ENCODE assay signal across 20 cellular contexts in genomic region chr18:8005870-8006269, GRCh38.
"Had no signal": no experiment of that assay in that cellular context is flagged by ENCODE, and none has a peak within 500 bp of the region (broad histone marks: within the 10 kb centered on the region; RNA-seq: fewer than 3 reads in every experiment).

No MANE protein-coding gene starts in this region.

- H3K36me3 ChIP-seq: esophagus squamous epithelium, gastroesophageal sphincter, left ventricle myocardium inferior, ovary, right atrium auricular region, sigmoid colon, transverse colon had no signal

- H3K27me3 ChIP-seq: esophagus squamous epithelium, gastroesophageal sphincter, ovary, right atrium auricular region, sigmoid colon, testis, transverse colon had no signal

- H3K4me3 ChIP-seq: esophagus squamous epithelium, gastroesophageal sphincter, left ventricle myocardium inferior, lung, mucosa of descending colon, ovary, right atrium auricular region, sigmoid colon, skin epidermis, testis, transverse colon had no signal

- ATAC-seq: gastroesophageal sphincter; mucosa of descending colon; naive thymus-derived CD8-positive, alpha-beta T cell; stimulated activated naive B cell treated with anti-CD40 and anti-IgM and Interleukin-4, amounts not matched to agents 10 μg/mL and 1 μg/mL and 100 μg/mL, for 72 hours; stimulated activated naive CD8-positive, alpha-beta T cell treated with anti-CD3 and anti-CD28 coated beads, Interleukin-15, amount 100 ng/mL, for 72 hours had no signal

- H3K4me1 ChIP-seq: testis, transverse colon had no signal

- H3K9me3 ChIP-seq: esophagus squamous epithelium, gastroesophageal sphincter, left ventricle myocardium inferior, mucosa of descending colon, ovary, right atrium auricular region, sigmoid colon, testis, transverse colon had no signal

- DNase-seq: dermis blood vessel endothelial cell; esophagus squamous epithelium; foreskin fibroblast; glutamatergic neuron; islet precursor cell; left ventricle myocardium inferior; mucosa of descending colon; naive thymus-derived CD8-positive, alpha-beta T cell; ovary; sigmoid colon; stimulated activated CD4-positive, alpha-beta T cell treated with anti-CD3 and anti-CD28 coated beads, Interleukin-2, amount 100 ng/mL, for 24 hours; stimulated activated CD4-positive, alpha-beta T cell treated with anti-CD3 and anti-CD28 coated beads, Interleukin-4, amount 100 ng/mL, for 4 hours; stimulated activated naive B cell treated with anti-CD40 and anti-IgM and Interleukin-4, amounts not matched to agents 10 μg/mL and 1 μg/mL and 100 μg/mL, for 72 hours; stimulated activated naive CD8-positive, alpha-beta T cell treated with anti-CD3 and anti-CD28 coated beads, Interleukin-15, amount 100 ng/mL, for 72 hours; testis; transverse colon had no signal

- H3K27ac ChIP-seq: esophagus squamous epithelium, gastroesophageal sphincter, left ventricle myocardium inferior, ovary, right atrium auricular region, sigmoid colon, skin epidermis, testis, transverse colon had no signal
